Comparison of ENCODE assay signal across 15 cellular contexts in the genomic region with DNA sequence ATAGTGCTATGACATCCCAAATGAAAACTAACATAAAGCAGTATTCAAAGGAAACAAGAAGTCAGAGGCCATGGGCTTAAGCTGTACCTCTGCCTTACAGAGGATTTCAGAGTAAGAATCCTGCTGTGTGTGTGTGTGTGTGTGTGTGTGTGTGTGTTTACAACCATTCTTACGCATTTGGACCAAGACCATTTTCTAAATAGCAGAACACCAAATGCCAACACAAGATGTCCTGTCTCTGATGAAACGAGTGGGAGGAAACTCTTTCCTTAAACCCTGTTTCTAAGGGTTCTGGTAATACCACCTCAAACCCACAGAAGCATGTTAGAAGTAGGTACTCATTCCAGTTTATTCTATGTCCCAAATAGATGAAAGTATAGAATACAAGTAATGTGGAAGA.
"Had no signal": no experiment of that assay in that cellular context is flagged by ENCODE, and none has a peak within 500 bp of the region (broad histone marks: within the 10 kb centered on the region; RNA-seq: fewer than 3 reads in every experiment).

No MANE protein-coding gene starts in this region.

- ATAC-seq: activated CD8-positive, alpha-beta T cell treated with anti-CD3 and anti-CD28 coated beads for 36 hours; activated T-cell treated with anti-CD3 and anti-CD28 coated beads, Interleukin-2, amount 50 U/mL, for 72 hours; stimulated activated naive B cell treated with anti-CD40 and anti-IgM and Interleukin-4, amounts not matched to agents 10 μg/mL and 1 μg/mL and 100 μg/mL, for 72 hours had no signal

- H3K9me3 ChIP-seq: ascending aorta, colonic mucosa, upper lobe of left lung had no signal

- H3K36me3 ChIP-seq: ascending aorta, colonic mucosa, neural progenitor cell, upper lobe of left lung had no signal

- H3K4me3 ChIP-seq: ascending aorta, colonic mucosa, neural progenitor cell, upper lobe of left lung had no signal

- DNase-seq: activated CD4-positive, alpha-beta T cell treated with anti-CD3 and anti-CD28 coated beads for 4 hours; activated CD8-positive, alpha-beta memory T cell treated with anti-CD3 and anti-CD28 coated beads, Interleukin-2, amount 50 U/mL, for 4 hours; activated CD8-positive, alpha-beta T cell treated with anti-CD3 and anti-CD28 coated beads for 36 hours; activated T-cell treated with anti-CD3 and anti-CD28 coated beads, Interleukin-2, amount 50 U/mL, for 72 hours; colonic mucosa; head of caudate nucleus; mesendoderm; right cardiac atrium; stimulated activated CD4-positive, alpha-beta T cell treated with anti-CD3 and anti-CD28 coated beads, Interleukin-1b, Interleukin-23, amount 100 ng/mL, for 48 hours; stimulated activated naive B cell treated with anti-CD40 and anti-IgM and Interleukin-4, amounts not matched to agents 10 μg/mL and 1 μg/mL and 100 μg/mL, for 72 hours; T-helper 1 cell; upper lobe of left lung had no signal

- H3K4me1 ChIP-seq: colonic mucosa, neural progenitor cell had no signal

- H3K27ac ChIP-seq: ascending aorta, colonic mucosa, neural progenitor cell, upper lobe of left lung, VCaP had no signal

- H2AFZ ChIP-seq: neural progenitor cell had no signal

- H3K9ac ChIP-seq: neural progenitor cell had no signal

- H3K4me2 ChIP-seq: neural progenitor cell had no signal

- H3K27me3 ChIP-seq: ascending aorta, colonic mucosa, neural progenitor cell, upper lobe of left lung had no signal
